In the genomic region with DNA sequence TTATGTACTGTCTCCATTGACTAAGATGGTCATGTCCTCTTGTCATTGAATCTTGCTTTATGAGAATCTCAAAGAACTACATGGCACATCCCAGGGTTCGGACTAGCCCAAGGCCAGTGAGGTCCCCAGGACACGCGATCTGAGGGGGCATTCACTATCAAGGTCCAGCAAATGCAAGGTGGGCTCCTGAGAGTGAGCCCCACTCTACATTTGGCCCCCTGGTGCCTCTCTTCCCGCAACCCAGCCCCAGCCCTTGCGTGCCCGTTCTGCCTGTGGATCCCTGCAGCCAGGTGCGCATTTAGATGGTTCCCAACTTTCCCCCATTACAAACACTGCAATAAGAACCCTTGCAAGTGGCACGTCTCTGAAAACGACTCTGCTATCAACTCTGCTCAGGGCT, we compare ENCODE assay signal across 2 cellular contexts.
TF ChIP-seq lines count a peak whose summit lies in the region.

No MANE protein-coding gene starts in this region.

TF ChIP-seq in GM12878, 131 proteins besides CTCF, POLR2A, EP300 and RAD21:
- TF ChIP-seq POLR2AphosphoS5 (IDR thresholded peaks at IDR 0.05; ENCODE audit: low read length) = no peak
- TF ChIP-seq MYB (IDR thresholded peaks at IDR 0.05; ENCODE audit: borderline replicate concordance, low read depth, low read length) = no peak
- no peak for TF ChIP-seq IKZF1 (conservative IDR thresholded peaks at IDR 0.05)
- no peak for TF ChIP-seq BRCA1 (IDR thresholded peaks at IDR 0.05; ENCODE audit: low read depth, low read length)
- TF ChIP-seq, protein P1, sequence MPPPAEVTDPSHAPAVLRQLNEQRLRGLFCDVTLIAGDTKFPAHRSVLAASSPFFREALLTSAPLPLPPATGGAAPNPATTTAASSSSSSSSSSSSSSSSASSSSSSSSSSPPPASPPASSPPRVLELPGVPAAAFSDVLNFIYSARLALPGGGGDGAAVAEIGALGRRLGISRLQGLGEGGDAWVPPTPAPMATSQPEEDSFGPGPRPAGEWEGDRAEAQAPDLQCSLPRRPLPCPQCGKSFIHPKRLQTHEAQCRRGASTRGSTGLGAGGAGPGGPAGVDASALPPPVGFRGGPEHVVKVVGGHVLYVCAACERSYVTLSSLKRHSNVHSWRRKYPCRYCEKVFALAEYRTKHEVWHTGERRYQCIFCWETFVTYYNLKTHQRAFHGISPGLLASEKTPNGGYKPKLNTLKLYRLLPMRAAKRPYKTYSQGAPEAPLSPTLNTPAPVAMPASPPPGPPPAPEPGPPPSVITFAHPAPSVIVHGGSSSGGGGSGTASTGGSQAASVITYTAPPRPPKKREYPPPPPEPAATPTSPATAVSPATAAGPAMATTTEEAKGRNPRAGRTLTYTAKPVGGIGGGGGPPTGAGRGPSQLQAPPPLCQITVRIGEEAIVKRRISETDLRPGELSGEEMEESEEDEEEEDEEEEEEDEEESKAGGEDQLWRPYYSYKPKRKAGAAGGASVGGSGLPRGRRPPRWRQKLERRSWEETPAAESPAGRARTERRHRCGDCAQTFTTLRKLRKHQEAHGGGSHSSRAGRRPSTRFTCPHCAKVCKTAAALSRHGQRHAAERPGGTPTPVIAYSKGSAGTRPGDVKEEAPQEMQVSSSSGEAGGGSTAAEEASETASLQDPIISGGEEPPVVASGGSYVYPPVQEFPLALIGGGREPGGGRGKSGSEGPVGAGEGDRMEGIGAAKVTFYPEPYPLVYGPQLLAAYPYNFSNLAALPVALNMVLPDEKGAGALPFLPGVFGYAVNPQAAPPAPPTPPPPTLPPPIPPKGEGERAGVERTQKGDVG (CRISPR knock-in tag; IDR thresholded peaks at IDR 0.05) = no peak

TF ChIP-seq in GM23338, 12 proteins besides CTCF, POLR2A, EP300 and RAD21:
- TF ChIP-seq EZH2phosphoT487 (IDR thresholded peaks at IDR 0.05; ENCODE audit: unreplicated experiment) (no peak), POLR2AphosphoS5 (IDR thresholded peaks at IDR 0.05; ENCODE audit: low read depth) (no peak), ZNF331 (CRISPR knock-in tag; IDR thresholded peaks at IDR 0.05; ENCODE audit: low read depth) (no peak), STAT1 (IDR thresholded peaks at IDR 0.05; ENCODE audit: unreplicated experiment) (no peak), EZH2 (IDR thresholded peaks at IDR 0.05; ENCODE audit: low read depth, unreplicated experiment) (no peak), ETS1 (IDR thresholded peaks at IDR 0.05) (no peak), ZNF114 (CRISPR knock-in tag; IDR thresholded peaks at IDR 0.05) (no peak), NANOG (IDR thresholded peaks at IDR 0.05; ENCODE audit: borderline replicate concordance) (no peak), JUNB (IDR thresholded peaks at IDR 0.05; ENCODE audit: unreplicated experiment) (no peak), REST (IDR thresholded peaks at IDR 0.05; ENCODE audit: unreplicated experiment) (no peak), CREB1 (CRISPR knock-in tag; IDR thresholded peaks at IDR 0.05; ENCODE audit: low read depth) (no peak)
- TF ChIP-seq, protein P2, sequence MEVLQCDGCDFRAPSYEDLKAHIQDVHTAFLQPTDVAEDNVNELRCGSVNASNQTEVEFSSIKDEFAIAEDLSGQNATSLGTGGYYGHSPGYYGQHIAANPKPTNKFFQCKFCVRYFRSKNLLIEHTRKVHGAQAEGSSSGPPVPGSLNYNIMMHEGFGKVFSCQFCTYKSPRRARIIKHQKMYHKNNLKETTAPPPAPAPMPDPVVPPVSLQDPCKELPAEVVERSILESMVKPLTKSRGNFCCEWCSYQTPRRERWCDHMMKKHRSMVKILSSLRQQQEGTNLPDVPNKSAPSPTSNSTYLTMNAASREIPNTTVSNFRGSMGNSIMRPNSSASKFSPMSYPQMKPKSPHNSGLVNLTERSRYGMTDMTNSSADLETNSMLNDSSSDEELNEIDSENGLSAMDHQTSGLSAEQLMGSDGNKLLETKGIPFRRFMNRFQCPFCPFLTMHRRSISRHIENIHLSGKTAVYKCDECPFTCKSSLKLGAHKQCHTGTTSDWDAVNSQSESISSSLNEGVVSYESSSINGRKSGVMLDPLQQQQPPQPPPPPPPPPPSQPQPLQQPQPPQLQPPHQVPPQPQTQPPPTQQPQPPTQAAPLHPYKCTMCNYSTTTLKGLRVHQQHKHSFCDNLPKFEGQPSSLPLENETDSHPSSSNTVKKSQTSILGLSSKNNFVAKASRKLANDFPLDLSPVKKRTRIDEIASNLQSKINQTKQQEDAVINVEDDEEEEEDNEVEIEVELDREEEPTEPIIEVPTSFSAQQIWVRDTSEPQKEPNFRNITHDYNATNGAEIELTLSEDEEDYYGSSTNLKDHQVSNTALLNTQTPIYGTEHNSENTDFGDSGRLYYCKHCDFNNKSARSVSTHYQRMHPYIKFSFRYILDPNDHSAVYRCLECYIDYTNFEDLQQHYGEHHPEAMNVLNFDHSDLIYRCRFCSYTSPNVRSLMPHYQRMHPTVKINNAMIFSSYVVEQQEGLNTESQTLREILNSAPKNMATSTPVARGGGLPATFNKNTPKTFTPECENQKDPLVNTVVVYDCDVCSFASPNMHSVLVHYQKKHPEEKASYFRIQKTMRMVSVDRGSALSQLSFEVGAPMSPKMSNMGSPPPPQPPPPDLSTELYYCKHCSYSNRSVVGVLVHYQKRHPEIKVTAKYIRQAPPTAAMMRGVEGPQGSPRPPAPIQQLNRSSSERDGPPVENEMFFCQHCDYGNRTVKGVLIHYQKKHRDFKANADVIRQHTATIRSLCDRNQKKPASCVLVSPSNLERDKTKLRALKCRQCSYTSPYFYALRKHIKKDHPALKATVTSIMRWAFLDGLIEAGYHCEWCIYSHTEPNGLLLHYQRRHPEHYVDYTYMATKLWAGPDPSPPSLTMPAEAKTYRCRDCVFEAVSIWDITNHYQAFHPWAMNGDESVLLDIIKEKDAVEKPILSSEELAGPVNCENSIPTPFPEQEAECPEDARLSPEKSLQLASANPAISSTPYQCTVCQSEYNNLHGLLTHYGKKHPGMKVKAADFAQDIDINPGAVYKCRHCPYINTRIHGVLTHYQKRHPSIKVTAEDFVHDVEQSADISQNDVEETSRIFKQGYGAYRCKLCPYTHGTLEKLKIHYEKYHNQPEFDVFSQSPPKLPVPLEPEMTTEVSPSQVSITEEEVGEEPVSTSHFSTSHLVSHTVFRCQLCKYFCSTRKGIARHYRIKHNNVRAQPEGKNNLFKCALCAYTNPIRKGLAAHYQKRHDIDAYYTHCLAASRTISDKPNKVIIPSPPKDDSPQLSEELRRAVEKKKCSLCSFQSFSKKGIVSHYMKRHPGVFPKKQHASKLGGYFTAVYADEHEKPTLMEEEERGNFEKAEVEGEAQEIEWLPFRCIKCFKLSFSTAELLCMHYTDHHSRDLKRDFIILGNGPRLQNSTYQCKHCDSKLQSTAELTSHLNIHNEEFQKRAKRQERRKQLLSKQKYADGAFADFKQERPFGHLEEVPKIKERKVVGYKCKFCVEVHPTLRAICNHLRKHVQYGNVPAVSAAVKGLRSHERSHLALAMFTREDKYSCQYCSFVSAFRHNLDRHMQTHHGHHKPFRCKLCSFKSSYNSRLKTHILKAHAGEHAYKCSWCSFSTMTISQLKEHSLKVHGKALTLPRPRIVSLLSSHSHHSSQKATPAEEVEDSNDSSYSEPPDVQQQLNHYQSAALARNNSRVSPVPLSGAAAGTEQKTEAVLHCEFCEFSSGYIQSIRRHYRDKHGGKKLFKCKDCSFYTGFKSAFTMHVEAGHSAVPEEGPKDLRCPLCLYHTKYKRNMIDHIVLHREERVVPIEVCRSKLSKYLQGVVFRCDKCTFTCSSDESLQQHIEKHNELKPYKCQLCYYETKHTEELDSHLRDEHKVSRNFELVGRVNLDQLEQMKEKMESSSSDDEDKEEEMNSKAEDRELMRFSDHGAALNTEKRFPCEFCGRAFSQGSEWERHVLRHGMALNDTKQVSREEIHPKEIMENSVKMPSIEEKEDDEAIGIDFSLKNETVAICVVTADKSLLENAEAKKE (CRISPR knock-in tag; IDR thresholded peaks at IDR 0.05) = no peak
